Comparison of ENCODE assay signal across 13 cellular contexts in genomic region chr5:126445502-126446174, GRCh38. TPM values are rescaled to one million over a fixed set of nuclear protein-coding genes. Genes with fewer than 3 reads are reported as not detected.
DNase-seq lines count a peak whose midpoint lies in the region; ATAC-seq, FAIRE-seq and TF ChIP-seq lines count a peak whose summit lies in the region.
"Had no signal": no experiment of that assay in that cellular context is flagged by ENCODE, and none has a peak within 500 bp of the region (broad histone marks: within the 10 kb centered on the region; RNA-seq: fewer than 3 reads in every experiment).

No MANE protein-coding gene starts in this region.

- H3K9me3 Mint-ChIP-seq in osteocyte (ENCODE audit: unreplicated experiment) = no peaks in the 10 kb centered on the region
- H3K9me3 Mint-ChIP-seq: activated T-cell treated with anti-CD3 and anti-CD28 coated beads, Interleukin-2, amount 50 U/mL, for 4 hours; dendritic cell treated with granulocyte-macrophage colony-stimulating factor and Interleukin-4, amounts not matched to agents 40 ng/mL and 50 ng/mL, for 4 days had no signal

- peaks cover 50% of the 10 kb centered on the region for H3K36me3 Mint-ChIP-seq in osteocyte (ENCODE audit: unreplicated experiment)

- H3K4me3 Mint-ChIP-seq in osteocyte (ENCODE audit: unreplicated experiment) = no peak overlapping the region
- H3K4me3 Mint-ChIP-seq: activated T-cell treated with anti-CD3 and anti-CD28 coated beads, Interleukin-2, amount 50 U/mL, for 4 hours; dendritic cell treated with granulocyte-macrophage colony-stimulating factor and Interleukin-4, amounts not matched to agents 40 ng/mL and 50 ng/mL, for 4 days had no signal

- POLR2A ChIA-PET in PC-3 (lab: Charles Lee; ENCODE audit: unreplicated experiment) = interaction anchor here (0.6 to 1.0 kb wide), 3 partner anchors 13 to 94 kb away, joined by 6 to 21 read pairs (median 9); no protein-coding TSS in a partner anchor

- no peaks in the 10 kb centered on the region for H3K9me2 ChIP-seq in PC-3 (replicated peaks; ENCODE audit: low read length)

- H3K27me3 Mint-ChIP-seq in osteocyte (ENCODE audit: unreplicated experiment) = no peaks in the 10 kb centered on the region
- H3K27me3 Mint-ChIP-seq: dendritic cell treated with granulocyte-macrophage colony-stimulating factor and Interleukin-4, amounts not matched to agents 40 ng/mL and 50 ng/mL, for 4 days had no signal

- H4K20me1 ChIP-seq in PC-3 (ENCODE audit: low read length) = no peaks in the 10 kb centered on the region

- H3K4me3 ChIP-seq in PC-3 (ENCODE audit: low read length) (no peak overlapping the region), bronchial epithelial cell (ENCODE audit: low read depth, low read length) (no peak overlapping the region)
- H3K4me3 ChIP-seq: lung, tibial nerve had no signal

- intact Hi-C loops in PC-3 (cut with micrococcal nuclease) = loop anchor here (5.0 kb wide), 1 partner anchor 93 kb away; no protein-coding TSS in a partner anchor

- H3K36me3 ChIP-seq in PC-3 (ENCODE audit: low read depth, low read length) = peaks cover 5% of the 10 kb centered on the region; the same call in 1 of the 2 replicates
- no peaks in the 10 kb centered on the region for H3K36me3 ChIP-seq in bronchial epithelial cell (ENCODE audit: control insufficient read depth, insufficient read depth, low read length)

- H2AFZ ChIP-seq in PC-3 (ENCODE audit: low read length) = no peak overlapping the region

- TF ChIP-seq CTCF in PC-3 (conservative IDR thresholded peaks at IDR 0.05; ENCODE audit: low read depth, low read length) = no peak
- no peak for TF ChIP-seq CTCF in bronchial epithelial cell (IDR thresholded peaks at IDR 0.05; ENCODE audit: insufficient read depth, low read length, severe bottlenecking)
- TF ChIP-seq CTCF in osteocyte (IDR thresholded peaks at IDR 0.05) = no peak

- no peak for TF ChIP-seq POLR2A in GM12892 (IDR thresholded peaks at IDR 0.05; ENCODE audit: low read depth, low read length)

- peak overlapping the region; percentile 95 for H3K27ac ChIP-seq in PC-3 (ENCODE audit: low read length)

- ATAC-seq in PC-3 = peak; percentile 23; the same call in 1 of the 2 replicates
- ATAC-seq in GM21825 (IDR thresholded peaks at IDR 0.05; ENCODE audit: unreplicated experiment) = no peak

- peaks cover 57% of the 10 kb centered on the region for H3K79me2 ChIP-seq in PC-3 (ENCODE audit: low read length)

- H3K4me1 Mint-ChIP-seq in osteocyte (ENCODE audit: unreplicated experiment) = peaks cover 68% of the 10 kb centered on the region

- H3K27me3 ChIP-seq in PC-3 (ENCODE audit: low read length) (no peaks in the 10 kb centered on the region), bronchial epithelial cell (ENCODE audit: control insufficient read depth, insufficient read depth, low read length) (no peaks in the 10 kb centered on the region)
- H3K27me3 ChIP-seq: tibial nerve had no signal

- H3F3A ChIP-seq in PC-3 (ENCODE audit: low read length, unreplicated experiment) = no peaks in the 10 kb centered on the region

- no peaks in the 10 kb centered on the region for H3K9me3 ChIP-seq in PC-3 (ENCODE audit: low read length)
- H3K9me3 ChIP-seq: tibial nerve had no signal

- H3K4me1 ChIP-seq in PC-3 (ENCODE audit: insufficient read depth, low read length) = peaks cover 44% of the 10 kb centered on the region

- peak; percentile 64 for DNase-seq in ELR (ENCODE audit: low read depth)
- DNase-seq in PC-3 = peak; percentile 53
- DNase-seq in bronchial epithelial cell (ENCODE audit: low read depth) = peak; percentile 93
- no peak for DNase-seq in osteocyte (ENCODE audit: extremely low spot score, unreplicated experiment)
- no peak for DNase-seq in midbrain (lab: John Stamatoyannopoulos, UW)
- DNase-seq in GM12892 (ENCODE audit: insufficient read length) = no peak
- DNase-seq in cerebellar cortex (ENCODE audit: low spot score) = no peak
- DNase-seq: activated T-cell treated with anti-CD3 and anti-CD28 coated beads, Interleukin-2, amount 50 U/mL, for 4 hours had no signal

- BruUV-seq in PC-3 (replicated peaks; lab: Mats Ljungman, UMichigan) = no TSS peak

- no peak for FAIRE-seq in bronchial epithelial cell (lab: Jason Lieb, UNC)
- FAIRE-seq in GM12892 (lab: Jason Lieb, UNC) = no peak
- FAIRE-seq: frontal cortex had no signal

- CTCF ChIA-PET in PC-3 (lab: Charles Lee) = no interaction called here

- peak overlapping the region; percentile 53 for H3K9ac ChIP-seq in PC-3 (ENCODE audit: low read length)

- H3K4me2 ChIP-seq in PC-3 (ENCODE audit: low read length) = peak overlapping the region; percentile 79

- H3K27ac Mint-ChIP-seq in osteocyte (ENCODE audit: unreplicated experiment) = peak overlapping the region; percentile 83
- H3K27ac Mint-ChIP-seq: dendritic cell treated with granulocyte-macrophage colony-stimulating factor and Interleukin-4, amounts not matched to agents 40 ng/mL and 50 ng/mL, for 4 days had no signal

RNA-seq across cellular contexts. Expression of gene GRAMD2B, which starts 22.4 kb away (rescaled TPM):
- total RNA-seq in PC-3 (2014; rRNA removed) (33.6 and 38.8 TPM in 2 replicates), bronchial epithelial cell (9.2 and 12.0 TPM in 2 replicates), osteocyte (78.2 and 93.7 TPM in 2 replicates)
- polyA plus RNA-seq in GM12892 (2012; ENCODE audit: missing spikeins) = 5.2 TPM

Comparison
In these comparisons a context has a peak if more than half of its experiments do, and no peak if none do; other contexts are left out.
1. DNase-seq: peak in ELR (single experiment), PC-3 (single experiment) and bronchial epithelial cell (single experiment); none in osteocyte (single experiment), midbrain (single experiment), GM12892 (single experiment) and cerebellar cortex (single experiment).